ENCODE assay signal across 17 cellular contexts in the genomic region with DNA sequence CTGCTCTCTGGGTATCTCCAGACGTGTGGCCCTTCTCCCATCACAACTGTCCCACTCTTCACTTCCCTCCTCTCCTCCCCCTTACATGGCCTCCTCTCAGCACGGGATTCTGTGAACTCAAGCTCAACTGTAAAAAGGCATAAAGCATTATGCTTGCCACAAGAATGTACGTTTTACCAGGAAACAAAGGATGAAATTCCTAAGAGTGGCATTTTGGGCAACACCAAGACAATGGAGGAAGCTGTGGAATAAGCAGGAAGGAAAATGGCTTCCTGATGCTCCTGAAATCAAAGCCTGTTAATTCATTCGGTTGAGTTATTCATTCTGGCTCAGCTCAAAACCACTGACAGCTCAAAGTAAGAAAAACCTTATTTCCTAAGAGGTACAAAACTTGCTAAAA. TPM values are rescaled to one million over a fixed set of nuclear protein-coding genes. Genes with fewer than 3 reads are reported as not detected.
DNase-seq lines count a peak whose midpoint lies in the region; ATAC-seq, FAIRE-seq and TF ChIP-seq lines count a peak whose summit lies in the region.
"Had no signal": no experiment of that assay in that cellular context is flagged by ENCODE, and none has a peak within 500 bp of the region (broad histone marks: within the 10 kb centered on the region; RNA-seq: fewer than 3 reads in every experiment).

No MANE protein-coding gene starts in this region.

- H3K36me3 ChIP-seq in bronchial epithelial cell (ENCODE audit: control insufficient read depth, insufficient read depth, low read length), result no peaks in the 10 kb centered on the region

- TF ChIP-seq CTCF in bronchial epithelial cell (IDR thresholded peaks at IDR 0.05; ENCODE audit: insufficient read depth, low read length, severe bottlenecking), result no peak

- H3K4me3 Mint-ChIP-seq in activated CD4-positive, alpha-beta T cell treated with anti-CD3 and anti-CD28 coated beads, Interleukin-2, amount 10 ng/mL, durations not matched to agents 7 days and 5 days, result no peak overlapping the region
- H3K4me3 Mint-ChIP-seq in stimulated activated naive CD8-positive, alpha-beta T cell treated with anti-CD3 and anti-CD28 coated beads, Interleukin-15, amount 100 ng/mL, for 72 hours, result no peak overlapping the region
- H3K4me3 Mint-ChIP-seq: CD14-positive monocyte had no signal

- no peaks in the 10 kb centered on the region for H3K36me3 Mint-ChIP-seq in activated CD4-positive, alpha-beta T cell treated with anti-CD3 and anti-CD28 coated beads, Interleukin-2, amount 10 ng/mL, durations not matched to agents 7 days and 5 days (ENCODE audit: low read depth)
- H3K36me3 Mint-ChIP-seq: CD14-positive monocyte had no signal

- CTCF ChIA-PET in activated CD4-positive, alpha-beta T cell treated with anti-CD3 and anti-CD28 coated beads, Interleukin-2, amount 10 ng/mL, durations not matched to agents 7 days and 5 days (lab: Charles Lee), result interaction anchor here (0.7 kb wide), 1 partner anchor 187 kb away, joined by 3 read pairs; no protein-coding TSS in a partner anchor

- no peak overlapping the region for H3K4me3 ChIP-seq in bronchial epithelial cell (ENCODE audit: low read depth, low read length)

- no peak for DNase-seq in activated CD4-positive, alpha-beta T cell treated with anti-CD3 and anti-CD28 coated beads, Interleukin-2, amount 10 ng/mL, durations not matched to agents 7 days and 5 days
- no peak for DNase-seq in activated CD4-positive, alpha-beta T cell treated with anti-CD3 and anti-CD28 coated beads, Interleukin-2, amount 50 U/mL, for 4 hours
- no peak for DNase-seq in bronchial epithelial cell (ENCODE audit: low read depth)
- peak; percentile 15 for DNase-seq in left kidney (ENCODE audit: low read depth, low spot score)
- DNase-seq in NCI-H2029 treated with DMSO at 0.1 percent for 48 hours (lab: John Stamatoyannopoulos, UW), result no peak
- DNase-seq in stimulated activated naive CD8-positive, alpha-beta T cell treated with anti-CD3 and anti-CD28 coated beads, Interleukin-15, amount 100 ng/mL, for 72 hours, result no peak
- DNase-seq in HuH-7.5 (ENCODE audit: low spot score), result no peak
- DNase-seq: 8988T, DMS 273 treated with DMSO at 0.1 percent for 48 hours, GF-D8, H7, Karpas-422, NCI-H187 treated with DMSO at 0.1 percent for 48 hours, NCI-H526 treated with DMSO at 0.1 percent for 48 hours, SIG-M5 had no signal

- peak; percentile 28 for FAIRE-seq in bronchial epithelial cell (lab: Jason Lieb, UNC)

- H3K27me3 Mint-ChIP-seq in activated CD4-positive, alpha-beta T cell treated with anti-CD3 and anti-CD28 coated beads, Interleukin-2, amount 10 ng/mL, durations not matched to agents 7 days and 5 days, result peaks cover 19% of the 10 kb centered on the region
- peaks cover 29% of the 10 kb centered on the region for H3K27me3 Mint-ChIP-seq in stimulated activated naive CD8-positive, alpha-beta T cell treated with anti-CD3 and anti-CD28 coated beads, Interleukin-15, amount 100 ng/mL, for 72 hours

- H3K9me3 Mint-ChIP-seq in activated CD4-positive, alpha-beta T cell treated with anti-CD3 and anti-CD28 coated beads, Interleukin-2, amount 10 ng/mL, durations not matched to agents 7 days and 5 days, result no peaks in the 10 kb centered on the region
- no peaks in the 10 kb centered on the region for H3K9me3 Mint-ChIP-seq in stimulated activated naive CD8-positive, alpha-beta T cell treated with anti-CD3 and anti-CD28 coated beads, Interleukin-15, amount 100 ng/mL, for 72 hours

- H3K27me3 ChIP-seq in bronchial epithelial cell (ENCODE audit: control insufficient read depth, insufficient read depth, low read length), result no peaks in the 10 kb centered on the region

- no peak for ATAC-seq in stimulated activated naive CD8-positive, alpha-beta T cell treated with anti-CD3 and anti-CD28 coated beads, Interleukin-15, amount 100 ng/mL, for 72 hours
- ATAC-seq in HG02981 (IDR thresholded peaks at IDR 0.05; ENCODE audit: unreplicated experiment), result no peak

- peaks cover 5% of the 10 kb centered on the region for H3K4me1 Mint-ChIP-seq in activated CD4-positive, alpha-beta T cell treated with anti-CD3 and anti-CD28 coated beads, Interleukin-2, amount 10 ng/mL, durations not matched to agents 7 days and 5 days
- no peaks in the 10 kb centered on the region for H3K4me1 Mint-ChIP-seq in stimulated activated naive CD8-positive, alpha-beta T cell treated with anti-CD3 and anti-CD28 coated beads, Interleukin-15, amount 100 ng/mL, for 72 hours
- H3K4me1 Mint-ChIP-seq: CD14-positive monocyte had no signal

- peak overlapping the region; percentile 13 for H3K27ac Mint-ChIP-seq in activated CD4-positive, alpha-beta T cell treated with anti-CD3 and anti-CD28 coated beads, Interleukin-2, amount 10 ng/mL, durations not matched to agents 7 days and 5 days
- no peak overlapping the region for H3K27ac Mint-ChIP-seq in stimulated activated naive CD8-positive, alpha-beta T cell treated with anti-CD3 and anti-CD28 coated beads, Interleukin-15, amount 100 ng/mL, for 72 hours
- H3K27ac Mint-ChIP-seq: CD14-positive monocyte had no signal

- POLR2A ChIA-PET in activated CD4-positive, alpha-beta T cell treated with anti-CD3 and anti-CD28 coated beads, Interleukin-2, amount 10 ng/mL, durations not matched to agents 7 days and 5 days (lab: Charles Lee), result no interaction called here

RNA-seq across cellular contexts. Expression of a gene that starts 40.9 kb away (rescaled TPM):
- total RNA-seq in activated CD4-positive, alpha-beta T cell treated with anti-CD3 and anti-CD28 coated beads, Interleukin-2, amount 10 ng/mL, durations not matched to agents 7 days and 5 days, result not detected
- not detected in 2 replicates for total RNA-seq in bronchial epithelial cell
